Comparison of ENCODE assay signal across 16 cellular contexts in genomic region chr19:30090476-30090875, GRCh38.
DNase-seq lines count a peak whose midpoint lies in the region; ATAC-seq and TF ChIP-seq lines count a peak whose summit lies in the region.
"Had no signal": no experiment of that assay in that cellular context is flagged by ENCODE, and none has a peak within 500 bp of the region (broad histone marks: within the 10 kb centered on the region; RNA-seq: fewer than 3 reads in every experiment).

No MANE protein-coding gene starts in this region.

- intact Hi-C loops in upper lobe of right lung (cut with DNase I), result no loop called here

- no peak for ATAC-seq in RWPE2 (ENCODE audit: low read depth)
- ATAC-seq in upper lobe of right lung, result no peak
- ATAC-seq: GM23338 had no signal

- DNase-seq in RWPE2 (ENCODE audit: low spot score), result peak; percentile 31
- DNase-seq in neuronal stem cell (ENCODE audit: low spot score), result no peak
- peak; percentile 35 for DNase-seq in upper lobe of right lung
- DNase-seq in NCI-H1105 treated with DMSO at 0.1 percent for 48 hours (lab: John Stamatoyannopoulos, UW), result no peak
- no peak for DNase-seq in GM23248
- DNase-seq in foreskin melanocyte, result no peak
- DNase-seq: AML-193; CD4-positive, alpha-beta memory T cell; DMS153; DMS79; GDM1; HCEC 1CT; HFFc6 had no signal

- no peak overlapping the region for H2BK12ac ChIP-seq in neuronal stem cell (ENCODE audit: low read length)

- no peak overlapping the region for H3K14ac ChIP-seq in neuronal stem cell (ENCODE audit: low read length)

- no peak overlapping the region for H3K4me2 ChIP-seq in neuronal stem cell (ENCODE audit: insufficient read depth, low read length, poor library complexity, severe bottlenecking)
- H3K4me2 ChIP-seq in GM23248 (ENCODE audit: unreplicated experiment), result no peak overlapping the region
- H3K4me2 ChIP-seq: GM23338 had no signal

- H2BK15ac ChIP-seq in neuronal stem cell (ENCODE audit: low read length), result peak overlapping the region; percentile 71

- no peak overlapping the region for H3K4ac ChIP-seq in neuronal stem cell (ENCODE audit: low read length)

- no peak overlapping the region for H4K91ac ChIP-seq in neuronal stem cell (ENCODE audit: low read depth, low read length, poor library complexity)

- H3K9ac ChIP-seq in neuronal stem cell (ENCODE audit: low read depth, low read length, poor library complexity) (no peak overlapping the region), GM23248 (no peak overlapping the region)

- WGBS in neuronal stem cell (ENCODE audit: extremely low coverage in 2 of 2, insufficient read length in 2 of 2, insufficient replicate concordance in 1 of 2), 2 donors, result no CpG with 5 or more reads among the region's 6 CpGs
- 46 to 49% methylated on average over 6 of the region's 6 CpGs for WGBS in GM23248 (ENCODE audit: low coverage in 1 of 2, low lambda C conversion rate in 2 of 2, missing lambda C conversion rate in 2 of 2), 2 experiments

- H2BK5ac ChIP-seq in neuronal stem cell (ENCODE audit: low read length), result no peak overlapping the region

- H3K27ac ChIP-seq in HEK293 (ENCODE audit: extremely low read depth, low read depth, low read length) (no peak overlapping the region), RWPE2 (ENCODE audit: poor library complexity, severe bottlenecking) (no peak overlapping the region), neuronal stem cell (replicated peaks; ENCODE audit: low read length) (no peak overlapping the region), upper lobe of right lung (no peak overlapping the region), GM23248 (no peak overlapping the region)
- H3K27ac ChIP-seq: C4-2B had no signal

- no peak overlapping the region for H3K4me3 ChIP-seq in HEK293 (ENCODE audit: low read depth, low read length)
- no peak overlapping the region for H3K4me3 ChIP-seq in RWPE2 (ENCODE audit: severe bottlenecking)
- no peak overlapping the region for H3K4me3 ChIP-seq in neuronal stem cell (ENCODE audit: low read length in 2 of 2)
- H3K4me3 ChIP-seq in upper lobe of right lung, result no peak overlapping the region
- no peak overlapping the region for H3K4me3 ChIP-seq in GM23248
- H3K4me3 ChIP-seq: GM23338 had no signal

- no peaks in the 10 kb centered on the region for H3F3A ChIP-seq in GM23248 (ENCODE audit: insufficient read depth)

- H3K9me3 ChIP-seq in HEK293 (ENCODE audit: control insufficient read depth, insufficient read depth, low read depth, low read length), result no peaks in the 10 kb centered on the region
- H3K9me3 ChIP-seq in RWPE2 (ENCODE audit: severe bottlenecking), result no peaks in the 10 kb centered on the region
- peaks cover 0 to 2% of the 10 kb centered on the region in 2 donors for H3K9me3 ChIP-seq in neuronal stem cell (replicated peaks in 1 of 2; ENCODE audit: control insufficient read depth in 2 of 2, insufficient read depth in 1 of 2, low read depth in 1 of 2, low read length in 2 of 2)
- no peaks in the 10 kb centered on the region for H3K9me3 ChIP-seq in upper lobe of right lung
- H3K9me3 ChIP-seq in GM23248 (ENCODE audit: low read depth), result no peaks in the 10 kb centered on the region

- no peaks in the 10 kb centered on the region for H3K36me3 ChIP-seq in HEK293 (ENCODE audit: control insufficient read depth in 2 of 2, insufficient read depth in 1 of 2, low read length in 2 of 2)
- H3K36me3 ChIP-seq in RWPE2 (ENCODE audit: low read depth), result no peaks in the 10 kb centered on the region
- no peaks in the 10 kb centered on the region for H3K36me3 ChIP-seq in neuronal stem cell (replicated peaks in 1 of 2; ENCODE audit: control insufficient read depth in 2 of 2, insufficient read depth in 2 of 2, low read length in 2 of 2)
- H3K36me3 ChIP-seq in upper lobe of right lung, result no peaks in the 10 kb centered on the region
- no peaks in the 10 kb centered on the region for H3K36me3 ChIP-seq in GM23248 (ENCODE audit: low read depth)

- H3K18ac ChIP-seq in neuronal stem cell (ENCODE audit: low read length), result peak overlapping the region; percentile 28

- in situ Hi-C loops in GM23248 (cut with MboI), result no loop called here

- H2BK120ac ChIP-seq in neuronal stem cell (ENCODE audit: low read depth, low read length), result no peak overlapping the region

- no peak for TF ChIP-seq CTCF in HEK293 (tag by site-specific recombination; IDR thresholded peaks at IDR 0.05)
- TF ChIP-seq CTCF in RWPE2 (IDR thresholded peaks at IDR 0.05; ENCODE audit: poor library complexity, severe bottlenecking), result no peak
- no peak for TF ChIP-seq CTCF in upper lobe of right lung (IDR thresholded peaks at IDR 0.05)

- H3K9me2 ChIP-seq in GM23248 (ENCODE audit: insufficient read depth), result no peaks in the 10 kb centered on the region

- H4K8ac ChIP-seq in neuronal stem cell (ENCODE audit: low read depth, low read length), result no peak overlapping the region

- peak overlapping the region; percentile 73 for H2AK5ac ChIP-seq in neuronal stem cell (ENCODE audit: low read depth, low read length)

- no peaks in the 10 kb centered on the region for H3K79me1 ChIP-seq in neuronal stem cell (ENCODE audit: low read depth, low read length)

- H3K4me1 ChIP-seq in HEK293 (ENCODE audit: control insufficient read depth, insufficient read depth, low read length), result peaks cover 6% of the 10 kb centered on the region
- no peaks in the 10 kb centered on the region for H3K4me1 ChIP-seq in RWPE2 (ENCODE audit: insufficient read depth, poor library complexity, severe bottlenecking)
- peaks cover 0 to 3% of the 10 kb centered on the region in 2 donors for H3K4me1 ChIP-seq in neuronal stem cell (ENCODE audit: control insufficient read depth in 2 of 2, insufficient read depth in 1 of 2, low read depth in 1 of 2, low read length in 2 of 2)
- H3K4me1 ChIP-seq in upper lobe of right lung, result no peaks in the 10 kb centered on the region
- H3K4me1 ChIP-seq in GM23248 (ENCODE audit: insufficient read depth), result no peaks in the 10 kb centered on the region

- CTCF ChIA-PET in HEK293 (lab: Yijun Ruan, JAX), result interaction anchor here (0.6 kb wide), 1 partner anchor 499 kb away, joined by 4 read pairs; no protein-coding TSS in a partner anchor

- H4K20me1 ChIP-seq in GM23248 (ENCODE audit: insufficient read depth), result no peaks in the 10 kb centered on the region

- H3K27me3 ChIP-seq in RWPE2 (ENCODE audit: insufficient read depth, poor library complexity, severe bottlenecking), result no peaks in the 10 kb centered on the region
- no peaks in the 10 kb centered on the region for H3K27me3 ChIP-seq in neuronal stem cell (ENCODE audit: control insufficient read depth in 3 of 3, insufficient read depth in 3 of 3, low read depth in 1 of 3, low read length in 3 of 3)
- no peaks in the 10 kb centered on the region for H3K27me3 ChIP-seq in upper lobe of right lung
- H3K27me3 ChIP-seq in GM23248 (replicated peaks; ENCODE audit: insufficient read depth), result peaks cover 7% of the 10 kb centered on the region; the same call in 1 of the 2 replicates

- POLR2A ChIA-PET in HEK293 (lab: Yijun Ruan, JAX), result interaction anchor here (1.2 kb wide), 1 partner anchor 8 kb away, joined by 3 read pairs; no protein-coding TSS in a partner anchor

- no peak overlapping the region for H3K23ac ChIP-seq in neuronal stem cell (ENCODE audit: low read depth, low read length, poor library complexity)

- no peaks in the 10 kb centered on the region for H3K79me2 ChIP-seq in GM23248 (ENCODE audit: insufficient read depth)

- H2AFZ ChIP-seq in neuronal stem cell (ENCODE audit: low read length) (no peak overlapping the region), GM23248 (no peak overlapping the region)
- H2AFZ ChIP-seq: GM23338 had no signal

TF ChIP-seq in HEK293, 187 proteins besides CTCF, POLR2A, EP300 and RAD21 (continues in another document):
- peak; percentile 65 for TF ChIP-seq REST (tag by site-specific recombination; IDR thresholded peaks at IDR 0.05)
- TF ChIP-seq ZIC2 (tag by site-specific recombination; IDR thresholded peaks at IDR 0.05), result peak; percentile 71

Comparison
In these comparisons a context has a peak if more than half of its experiments do, and no peak if none do; other contexts are left out.
1. DNase-seq: peak in RWPE2 (single experiment) and upper lobe of right lung (single experiment); none in neuronal stem cell (single experiment), NCI-H1105 treated with DMSO at 0.1 percent for 48 hours (single experiment), GM23248 (single experiment) and foreskin melanocyte (single experiment).